Comparison of ENCODE assay signal across 1 cellular context in the genomic region with DNA sequence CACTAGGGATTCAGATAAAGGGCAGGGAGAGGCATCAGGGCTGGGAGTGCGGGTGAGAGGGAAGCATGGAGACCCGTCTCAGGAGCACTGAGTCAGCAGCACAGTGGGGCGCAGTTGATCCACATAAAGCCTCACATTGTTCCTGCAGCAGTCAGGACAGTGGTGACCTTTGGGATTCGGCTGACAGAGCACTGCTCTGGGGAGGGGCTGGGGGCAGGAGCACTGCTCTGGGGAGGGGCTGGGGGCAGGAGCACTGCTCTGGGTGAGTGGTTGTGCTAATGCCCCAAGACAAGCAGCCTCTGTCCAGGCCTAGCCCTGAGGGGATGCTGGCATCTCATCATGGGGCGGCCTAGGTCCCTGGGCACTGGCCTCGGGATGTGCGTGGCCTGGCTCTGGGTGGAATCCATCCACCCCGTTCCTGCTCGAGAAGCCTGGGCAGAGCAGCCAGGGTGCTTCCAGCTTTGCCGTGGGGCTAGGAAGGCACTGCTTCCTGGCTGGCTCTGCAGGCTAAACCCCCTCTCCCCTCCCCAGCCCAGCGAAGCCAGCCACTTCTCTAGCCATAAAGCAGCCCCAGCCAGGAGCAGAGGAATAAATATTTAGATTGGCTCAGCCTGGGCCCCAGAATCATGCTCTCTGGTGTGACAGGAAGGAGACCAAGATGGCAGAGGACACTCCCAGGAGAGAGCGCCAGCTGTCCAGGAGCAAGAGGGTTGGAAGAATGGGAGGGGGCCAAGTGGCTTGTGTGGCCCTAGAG.
TF ChIP-seq lines count a peak whose summit lies in the region.

No MANE protein-coding gene starts in this region.

TF ChIP-seq in GM23338, 12 proteins besides CTCF, POLR2A, EP300 and RAD21 (continued from another document):
- TF ChIP-seq, protein P1, sequence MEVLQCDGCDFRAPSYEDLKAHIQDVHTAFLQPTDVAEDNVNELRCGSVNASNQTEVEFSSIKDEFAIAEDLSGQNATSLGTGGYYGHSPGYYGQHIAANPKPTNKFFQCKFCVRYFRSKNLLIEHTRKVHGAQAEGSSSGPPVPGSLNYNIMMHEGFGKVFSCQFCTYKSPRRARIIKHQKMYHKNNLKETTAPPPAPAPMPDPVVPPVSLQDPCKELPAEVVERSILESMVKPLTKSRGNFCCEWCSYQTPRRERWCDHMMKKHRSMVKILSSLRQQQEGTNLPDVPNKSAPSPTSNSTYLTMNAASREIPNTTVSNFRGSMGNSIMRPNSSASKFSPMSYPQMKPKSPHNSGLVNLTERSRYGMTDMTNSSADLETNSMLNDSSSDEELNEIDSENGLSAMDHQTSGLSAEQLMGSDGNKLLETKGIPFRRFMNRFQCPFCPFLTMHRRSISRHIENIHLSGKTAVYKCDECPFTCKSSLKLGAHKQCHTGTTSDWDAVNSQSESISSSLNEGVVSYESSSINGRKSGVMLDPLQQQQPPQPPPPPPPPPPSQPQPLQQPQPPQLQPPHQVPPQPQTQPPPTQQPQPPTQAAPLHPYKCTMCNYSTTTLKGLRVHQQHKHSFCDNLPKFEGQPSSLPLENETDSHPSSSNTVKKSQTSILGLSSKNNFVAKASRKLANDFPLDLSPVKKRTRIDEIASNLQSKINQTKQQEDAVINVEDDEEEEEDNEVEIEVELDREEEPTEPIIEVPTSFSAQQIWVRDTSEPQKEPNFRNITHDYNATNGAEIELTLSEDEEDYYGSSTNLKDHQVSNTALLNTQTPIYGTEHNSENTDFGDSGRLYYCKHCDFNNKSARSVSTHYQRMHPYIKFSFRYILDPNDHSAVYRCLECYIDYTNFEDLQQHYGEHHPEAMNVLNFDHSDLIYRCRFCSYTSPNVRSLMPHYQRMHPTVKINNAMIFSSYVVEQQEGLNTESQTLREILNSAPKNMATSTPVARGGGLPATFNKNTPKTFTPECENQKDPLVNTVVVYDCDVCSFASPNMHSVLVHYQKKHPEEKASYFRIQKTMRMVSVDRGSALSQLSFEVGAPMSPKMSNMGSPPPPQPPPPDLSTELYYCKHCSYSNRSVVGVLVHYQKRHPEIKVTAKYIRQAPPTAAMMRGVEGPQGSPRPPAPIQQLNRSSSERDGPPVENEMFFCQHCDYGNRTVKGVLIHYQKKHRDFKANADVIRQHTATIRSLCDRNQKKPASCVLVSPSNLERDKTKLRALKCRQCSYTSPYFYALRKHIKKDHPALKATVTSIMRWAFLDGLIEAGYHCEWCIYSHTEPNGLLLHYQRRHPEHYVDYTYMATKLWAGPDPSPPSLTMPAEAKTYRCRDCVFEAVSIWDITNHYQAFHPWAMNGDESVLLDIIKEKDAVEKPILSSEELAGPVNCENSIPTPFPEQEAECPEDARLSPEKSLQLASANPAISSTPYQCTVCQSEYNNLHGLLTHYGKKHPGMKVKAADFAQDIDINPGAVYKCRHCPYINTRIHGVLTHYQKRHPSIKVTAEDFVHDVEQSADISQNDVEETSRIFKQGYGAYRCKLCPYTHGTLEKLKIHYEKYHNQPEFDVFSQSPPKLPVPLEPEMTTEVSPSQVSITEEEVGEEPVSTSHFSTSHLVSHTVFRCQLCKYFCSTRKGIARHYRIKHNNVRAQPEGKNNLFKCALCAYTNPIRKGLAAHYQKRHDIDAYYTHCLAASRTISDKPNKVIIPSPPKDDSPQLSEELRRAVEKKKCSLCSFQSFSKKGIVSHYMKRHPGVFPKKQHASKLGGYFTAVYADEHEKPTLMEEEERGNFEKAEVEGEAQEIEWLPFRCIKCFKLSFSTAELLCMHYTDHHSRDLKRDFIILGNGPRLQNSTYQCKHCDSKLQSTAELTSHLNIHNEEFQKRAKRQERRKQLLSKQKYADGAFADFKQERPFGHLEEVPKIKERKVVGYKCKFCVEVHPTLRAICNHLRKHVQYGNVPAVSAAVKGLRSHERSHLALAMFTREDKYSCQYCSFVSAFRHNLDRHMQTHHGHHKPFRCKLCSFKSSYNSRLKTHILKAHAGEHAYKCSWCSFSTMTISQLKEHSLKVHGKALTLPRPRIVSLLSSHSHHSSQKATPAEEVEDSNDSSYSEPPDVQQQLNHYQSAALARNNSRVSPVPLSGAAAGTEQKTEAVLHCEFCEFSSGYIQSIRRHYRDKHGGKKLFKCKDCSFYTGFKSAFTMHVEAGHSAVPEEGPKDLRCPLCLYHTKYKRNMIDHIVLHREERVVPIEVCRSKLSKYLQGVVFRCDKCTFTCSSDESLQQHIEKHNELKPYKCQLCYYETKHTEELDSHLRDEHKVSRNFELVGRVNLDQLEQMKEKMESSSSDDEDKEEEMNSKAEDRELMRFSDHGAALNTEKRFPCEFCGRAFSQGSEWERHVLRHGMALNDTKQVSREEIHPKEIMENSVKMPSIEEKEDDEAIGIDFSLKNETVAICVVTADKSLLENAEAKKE (CRISPR knock-in tag; IDR thresholded peaks at IDR 0.05), result no peak
- TF ChIP-seq EZH2phosphoT487 (IDR thresholded peaks at IDR 0.05; ENCODE audit: unreplicated experiment), result no peak
